8 cellular contexts compared by ENCODE assay signal in the genomic region with DNA sequence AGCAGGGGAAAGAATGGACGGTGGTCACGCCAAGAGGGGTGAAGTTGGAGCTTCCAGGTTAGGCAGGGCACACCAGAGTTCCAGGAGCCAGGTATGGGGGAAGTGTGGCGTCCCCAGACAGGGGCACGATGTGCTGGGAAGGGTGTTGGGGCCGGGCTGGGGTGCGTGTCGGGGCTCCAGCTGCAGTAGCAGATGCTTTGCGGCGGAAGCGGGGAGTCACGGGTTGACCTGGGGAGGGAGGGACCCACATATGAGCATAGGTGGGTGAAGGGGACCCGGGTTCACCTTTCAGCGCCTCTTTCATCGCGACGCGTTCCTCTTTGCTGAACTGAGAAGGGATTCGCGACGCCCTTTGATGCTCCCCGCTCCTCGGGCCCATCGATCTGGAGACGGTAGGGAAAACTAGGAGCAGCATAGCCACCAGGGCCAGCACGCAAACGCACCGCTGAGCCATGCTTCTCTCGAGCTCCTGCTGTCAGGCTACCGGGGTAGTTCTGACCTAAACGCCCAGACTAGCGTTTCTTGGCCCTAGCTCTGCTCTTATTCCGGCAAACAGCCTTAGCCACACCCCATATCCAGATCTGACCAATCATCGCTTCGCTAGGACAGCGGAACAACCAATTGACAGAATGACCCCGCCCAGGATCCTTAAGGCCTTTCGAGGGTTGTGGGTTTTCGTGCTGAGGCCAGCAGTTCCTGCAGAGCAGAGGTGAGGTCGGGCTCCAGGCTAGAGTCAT. TPM values are rescaled to one million over a fixed set of nuclear protein-coding genes. Genes with fewer than 3 reads are reported as not detected.
DNase-seq lines count a peak whose midpoint lies in the region; ATAC-seq and TF ChIP-seq lines count a peak whose summit lies in the region.

A gene with protein sequence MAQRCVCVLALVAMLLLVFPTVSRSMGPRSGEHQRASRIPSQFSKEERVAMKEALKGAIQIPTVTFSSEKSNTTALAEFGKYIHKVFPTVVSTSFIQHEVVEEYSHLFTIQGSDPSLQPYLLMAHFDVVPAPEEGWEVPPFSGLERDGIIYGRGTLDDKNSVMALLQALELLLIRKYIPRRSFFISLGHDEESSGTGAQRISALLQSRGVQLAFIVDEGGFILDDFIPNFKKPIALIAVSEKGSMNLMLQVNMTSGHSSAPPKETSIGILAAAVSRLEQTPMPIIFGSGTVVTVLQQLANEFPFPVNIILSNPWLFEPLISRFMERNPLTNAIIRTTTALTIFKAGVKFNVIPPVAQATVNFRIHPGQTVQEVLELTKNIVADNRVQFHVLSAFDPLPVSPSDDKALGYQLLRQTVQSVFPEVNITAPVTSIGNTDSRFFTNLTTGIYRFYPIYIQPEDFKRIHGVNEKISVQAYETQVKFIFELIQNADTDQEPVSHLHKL (minus strand): TSS at position 514 of the 737 bp plus-strand sequence. CDS start 60 bp downstream, at position 454.

- H3K27ac ChIP-seq in HUES6 (ENCODE audit: low read depth, low read length) (no peak within 1 kb of the TSS), neuronal stem cell (replicated peaks; ENCODE audit: low read length) (no peak within 1 kb of the TSS)

- H3K23ac ChIP-seq in neuronal stem cell (ENCODE audit: low read depth, low read length, poor library complexity) = peak within 1 kb of the TSS; percentile 43

- H3K9ac ChIP-seq in HUES6 (ENCODE audit: low read length) (no peak within 1 kb of the TSS), neuronal stem cell (ENCODE audit: low read depth, low read length, poor library complexity) (no peak within 1 kb of the TSS)

- no peak within 1 kb of the TSS for H2BK5ac ChIP-seq in neuronal stem cell (ENCODE audit: low read length)

- H3K9me3 ChIP-seq in HUES6 (ENCODE audit: control insufficient read depth, insufficient read depth, low read depth, low read length) (peaks cover 13% of the 10 kb centered on the region), neuronal stem cell (replicated peaks in 1 of 2; ENCODE audit: control insufficient read depth in 2 of 2, insufficient read depth in 1 of 2, low read depth in 1 of 2, low read length in 2 of 2) (peaks cover 2 to 7% of the 10 kb centered on the region in 2 donors)

- peak; percentile 43 for TF ChIP-seq POLR2A in erythroblast (IDR thresholded peaks at IDR 0.05; ENCODE audit: low read length)

- no CpG with 5 or more reads among the region's 39 CpGs for WGBS in neuronal stem cell (ENCODE audit: extremely low coverage in 2 of 2, insufficient read length in 2 of 2, insufficient replicate concordance in 1 of 2), 2 donors

- peaks cover 2% of the 10 kb centered on the region for H3K79me1 ChIP-seq in neuronal stem cell (ENCODE audit: low read depth, low read length)

- H2AK5ac ChIP-seq in neuronal stem cell (ENCODE audit: low read depth, low read length) = no peak within 1 kb of the TSS

- DNase-seq in activated CD8-positive, alpha-beta memory T cell treated with anti-CD3 and anti-CD28 coated beads, Interleukin-2, amount 50 U/mL, for 24 hours (ENCODE audit: extremely low read depth) = peak; percentile 48
- DNase-seq in erythroblast (lab: John Stamatoyannopoulos, UW) (peak; percentile 67 to 70), neuronal stem cell (ENCODE audit: low spot score) (no peak)
- DNase-seq in stimulated activated naive CD8-positive, alpha-beta T cell treated with anti-CD3 and anti-CD28 coated beads, Interleukin-15, Interleukin-2, amounts not matched to agents 100 U/mL and 50 U/mL, for 24 hours = peak; percentile 70

- H2AFZ ChIP-seq in neuronal stem cell (ENCODE audit: low read length) = no peak within 1 kb of the TSS

- H3K4ac ChIP-seq in neuronal stem cell (ENCODE audit: low read length) = no peak within 1 kb of the TSS

- ATAC-seq in GM19438 (IDR thresholded peaks at IDR 0.05; ENCODE audit: low read depth, unreplicated experiment) (peak; percentile 99), HG02610 (IDR thresholded peaks at IDR 0.05; ENCODE audit: unreplicated experiment) (no peak), GM21360 (IDR thresholded peaks at IDR 0.05; ENCODE audit: unreplicated experiment) (no peak)
- ATAC-seq in stimulated activated naive CD8-positive, alpha-beta T cell treated with anti-CD3 and anti-CD28 coated beads, Interleukin-15, Interleukin-2, amounts not matched to agents 100 U/mL and 50 U/mL, for 24 hours = peak; percentile 93

- H3K4me1 ChIP-seq in HUES6 (ENCODE audit: control insufficient read depth, insufficient read depth, low read length) = no peaks in the 10 kb centered on the region
- no peaks in the 10 kb centered on the region for H3K4me1 ChIP-seq in neuronal stem cell (ENCODE audit: control insufficient read depth in 2 of 2, insufficient read depth in 1 of 2, low read depth in 1 of 2, low read length in 2 of 2)

- H2BK12ac ChIP-seq in neuronal stem cell (ENCODE audit: low read length) = peak within 1 kb of the TSS; percentile 22

- H4K91ac ChIP-seq in neuronal stem cell (ENCODE audit: low read depth, low read length, poor library complexity) = no peak within 1 kb of the TSS

- no peak within 1 kb of the TSS for H4K8ac ChIP-seq in neuronal stem cell (ENCODE audit: low read depth, low read length)

- no peak within 1 kb of the TSS for H2BK120ac ChIP-seq in neuronal stem cell (ENCODE audit: low read depth, low read length)

- no peaks in the 10 kb centered on the region for H3K36me3 ChIP-seq in HUES6 (ENCODE audit: control insufficient read depth, insufficient read depth, low read length)
- no peaks in the 10 kb centered on the region for H3K36me3 ChIP-seq in neuronal stem cell (replicated peaks in 1 of 2; ENCODE audit: control insufficient read depth in 2 of 2, insufficient read depth in 2 of 2, low read length in 2 of 2)

- H2BK15ac ChIP-seq in neuronal stem cell (ENCODE audit: low read length) = peak within 1 kb of the TSS; percentile 45

- peak within 1 kb of the TSS; percentile 2 for H3K4me2 ChIP-seq in neuronal stem cell (ENCODE audit: insufficient read depth, low read length, poor library complexity, severe bottlenecking)

- H3K4me3 ChIP-seq in HUES6 (ENCODE audit: low read depth, low read length) (peak within 1 kb of the TSS; percentile 43; the same call in 1 of the 2 replicates), neuronal stem cell (ENCODE audit: low read length in 2 of 2) (no peak within 1 kb of the TSS)

- peaks cover 17% of the 10 kb centered on the region for H3K27me3 ChIP-seq in HUES6 (ENCODE audit: control insufficient read depth, insufficient read depth, low read length)
- H3K27me3 ChIP-seq in neuronal stem cell (ENCODE audit: control insufficient read depth in 3 of 3, insufficient read depth in 3 of 3, low read depth in 1 of 3, low read length in 3 of 3) = no peaks in the 10 kb centered on the region

- H3K14ac ChIP-seq in neuronal stem cell (ENCODE audit: low read length) = no peak within 1 kb of the TSS

- peak within 1 kb of the TSS; percentile 80 for H3K18ac ChIP-seq in neuronal stem cell (ENCODE audit: low read length)

RNA-seq across cellular contexts. Expression of the gene that starts here (rescaled TPM):
- not detected for polyA plus RNA-seq in neuronal stem cell (2013, experiment 1 of 2)
- not detected for polyA plus RNA-seq in neuronal stem cell (2013, experiment 2 of 2)

Comparison
In these comparisons a context has a peak if more than half of its experiments do, and no peak if none do; other contexts are left out.
1. ATAC-seq: peak in GM19438 (single experiment) and stimulated activated naive CD8-positive, alpha-beta T cell treated with anti-CD3 and anti-CD28 coated beads, Interleukin-15, Interleukin-2, amounts not matched to agents 100 U/mL and 50 U/mL, for 24 hours (single experiment); none in HG02610 (single experiment) and GM21360 (single experiment).